Comparison of ENCODE assay signal across 8 cellular contexts in genomic region chr7:27160147-27160545, GRCh38.
DNase-seq lines count a peak whose midpoint lies in the region; ATAC-seq lines count a peak whose summit lies in the region.

No MANE protein-coding gene starts in this region.

- peak overlapping the region; percentile 70 for H3K4me3 ChIP-seq in HAP-1
- H3K4me3 ChIP-seq in iPS-18c (ENCODE audit: insufficient read depth, low read depth, low read length), result peak overlapping the region; percentile 61; the same call in 1 of the 2 replicates

- H3K4me1 Mint-ChIP-seq in stimulated activated effector memory CD8-positive, alpha-beta T cell treated with anti-CD3 and anti-CD28 coated beads, Interleukin-12 subunit alpha, Interleukin-12 subunit beta, amount 100 ng/mL, for 72 hours, result peaks cover 42% of the 10 kb centered on the region

- peak overlapping the region; percentile 70 for H3K4me3 Mint-ChIP-seq in stimulated activated effector memory CD8-positive, alpha-beta T cell treated with anti-CD3 and anti-CD28 coated beads, Interleukin-12 subunit alpha, Interleukin-12 subunit beta, amount 100 ng/mL, for 72 hours

- DNase-seq in HAP-1 (ENCODE audit: low spot score in 2 of 2) (peak in 1 of 2 experiments; percentile 57), NCI-H82 treated with DMSO at 0.1 percent for 48 hours (lab: John Stamatoyannopoulos, UW; ENCODE audit: unreplicated experiment) (no peak), NCI-H1694 (lab: John Stamatoyannopoulos, UW) (no peak), cerebellar nuclear complex (lab: John Stamatoyannopoulos, UW) (no peak), NCI-H2107 (lab: John Stamatoyannopoulos, UW) (no peak)
- peak; percentile 76 for DNase-seq in activated CD8-positive, alpha-beta memory T cell treated with anti-CD3 and anti-CD28 coated beads for 24 hours
- no peak for DNase-seq in stimulated activated effector memory CD8-positive, alpha-beta T cell treated with anti-CD3 and anti-CD28 coated beads, Interleukin-12 subunit alpha, Interleukin-12 subunit beta, amount 100 ng/mL, for 72 hours (ENCODE audit: low spot score in 2 of 2)

- H3K9me3 Mint-ChIP-seq in stimulated activated effector memory CD8-positive, alpha-beta T cell treated with anti-CD3 and anti-CD28 coated beads, Interleukin-12 subunit alpha, Interleukin-12 subunit beta, amount 100 ng/mL, for 72 hours, result no peaks in the 10 kb centered on the region

- H3K36me3 ChIP-seq in HAP-1 (replicated peaks), result peaks cover 30% of the 10 kb centered on the region

- H3K9me3 ChIP-seq in HAP-1 (no peaks in the 10 kb centered on the region), iPS-18c (ENCODE audit: control insufficient read depth, insufficient read depth, low read length) (peaks cover 12% of the 10 kb centered on the region)

- H3K27me3 ChIP-seq in HAP-1 (ENCODE audit: low read depth), result no peaks in the 10 kb centered on the region

- peak; percentile 31 for ATAC-seq in stimulated activated effector memory CD8-positive, alpha-beta T cell treated with anti-CD3 and anti-CD28 coated beads, Interleukin-12 subunit alpha, Interleukin-12 subunit beta, amount 100 ng/mL, for 72 hours

- H3K4me1 ChIP-seq in HAP-1, result peaks cover 30% of the 10 kb centered on the region

- H3K36me3 Mint-ChIP-seq in stimulated activated effector memory CD8-positive, alpha-beta T cell treated with anti-CD3 and anti-CD28 coated beads, Interleukin-12 subunit alpha, Interleukin-12 subunit beta, amount 100 ng/mL, for 72 hours, result peaks cover 19% of the 10 kb centered on the region

- in situ Hi-C loops in HAP-1 (cut with MboI; ENCODE audit: low sequenced_read_pairs), result loop anchor here (25.0 kb wide), 1 partner anchor 948 kb away; the partner anchor contains the start of genes CBX3 and HNRNPA2B1

- H3K27ac Mint-ChIP-seq in stimulated activated effector memory CD8-positive, alpha-beta T cell treated with anti-CD3 and anti-CD28 coated beads, Interleukin-12 subunit alpha, Interleukin-12 subunit beta, amount 100 ng/mL, for 72 hours, result no peak overlapping the region
